In genomic region chr4:8940792-8941491, GRCh38 we compare ENCODE assay signal across 11 cellular contexts.
DNase-seq lines count a peak whose midpoint lies in the region; ATAC-seq, FAIRE-seq and TF ChIP-seq lines count a peak whose summit lies in the region.
"Had no signal": no experiment of that assay in that cellular context is flagged by ENCODE, and none has a peak within 500 bp of the region (broad histone marks: within the 10 kb centered on the region; RNA-seq: fewer than 3 reads in every experiment).

No MANE protein-coding gene starts in this region.

- no peaks in the 10 kb centered on the region for H3K27me3 ChIP-seq in keratinocyte (ENCODE audit: control insufficient read depth, extremely low read depth, insufficient read depth, low read length)

- peak in 2 of 3 experiments; percentile 6 to 8 for TF ChIP-seq CTCF in keratinocyte (optimal IDR thresholded peaks at IDR 0.05 in 1 of 3, IDR thresholded peaks at IDR 0.05 in 1 of 3, conservative IDR thresholded peaks at IDR 0.05 in 1 of 3; ENCODE audit: extremely low read depth in 1 of 3, insufficient read depth in 2 of 3, low read length in 3 of 3)
- TF ChIP-seq CTCF in kidney (IDR thresholded peaks at IDR 0.05; ENCODE audit: borderline replicate concordance, extremely low read depth, insufficient read depth) = no peak

- H3K9ac ChIP-seq in keratinocyte (ENCODE audit: control insufficient read depth, extremely low read depth, insufficient read depth, low read length) (no peak overlapping the region), kidney (ENCODE audit: low read length in 2 of 2) (no peak overlapping the region)

- FAIRE-seq in keratinocyte (lab: Jason Lieb, UNC) = no peak
- FAIRE-seq in kidney (lab: Jason Lieb, UNC) = no peak
- FAIRE-seq: GM18507 had no signal

- dilution Hi-C loops in keratinocyte (cut with MboI; ENCODE audit: extremely low pct_ligation_motif_present, low sequenced_read_pairs) = no loop called here

- H3K4me1 ChIP-seq in keratinocyte (ENCODE audit: control insufficient read depth, extremely low read depth, insufficient read depth, low read length) (no peaks in the 10 kb centered on the region), kidney (ENCODE audit: control insufficient read depth in 1 of 2, insufficient read depth in 1 of 2, low read depth in 1 of 2, low read length in 2 of 2) (no peaks in the 10 kb centered on the region)

- DNase-seq in ACHN (peak; percentile 15), Daoy (ENCODE audit: low read depth) (peak; percentile 61), RPMI8226 (peak; percentile 56), keratinocyte (ENCODE audit: low read depth, low spot score) (no peak), kidney (no peak), COLO829 (ENCODE audit: low spot score) (no peak)
- DNase-seq: activated T-cell treated with anti-CD3 and anti-CD28 coated beads, Interleukin-2, amount 50 U/mL, for 4 hours; islet precursor cell had no signal

- no peaks in the 10 kb centered on the region for H3K9me3 ChIP-seq in keratinocyte (ENCODE audit: control insufficient read depth, low read depth, low read length)
- peaks cover 0 to 2% of the 10 kb centered on the region in 2 donors for H3K9me3 ChIP-seq in kidney (ENCODE audit: control insufficient read depth in 1 of 2, low read length in 2 of 2)

- H2AFZ ChIP-seq in keratinocyte (ENCODE audit: control insufficient read depth, low read length) = no peak overlapping the region

- H3K4me3 ChIP-seq in keratinocyte (ENCODE audit: control insufficient read depth in 2 of 3, extremely low read depth in 1 of 3, insufficient read depth in 2 of 3, low read depth in 1 of 3, low read length in 3 of 3) = no peak overlapping the region
- H3K4me3 ChIP-seq in kidney (ENCODE audit: low read length in 2 of 2) = no peak overlapping the region

- no peaks in the 10 kb centered on the region for H4K20me1 ChIP-seq in keratinocyte (ENCODE audit: control insufficient read depth, extremely low read depth, insufficient read depth, low read length)

- ATAC-seq in GM21423 (IDR thresholded peaks at IDR 0.05; ENCODE audit: unreplicated experiment) (no peak), GM21717 (IDR thresholded peaks at IDR 0.05; ENCODE audit: unreplicated experiment) (no peak)
- ATAC-seq: activated T-cell treated with anti-CD3 and anti-CD28 coated beads, Interleukin-2, amount 50 U/mL, for 4 hours had no signal

- no peaks in the 10 kb centered on the region for H3K79me2 ChIP-seq in keratinocyte (ENCODE audit: control insufficient read depth, insufficient read depth, low read length)

- H3K9me1 ChIP-seq in keratinocyte (ENCODE audit: control insufficient read depth, extremely low read depth, insufficient read depth, low read length) = no peaks in the 10 kb centered on the region

- no peak overlapping the region for H3K4me2 ChIP-seq in keratinocyte (ENCODE audit: control insufficient read depth, extremely low read depth, insufficient read depth, low read depth, low read length)

- intact Hi-C loops in kidney (cut with DNase I) = no loop called here

- in situ Hi-C loops in ACHN (cut with HindIII; ENCODE audit: low pct_ligation_motif_present, low pct_unique_long_range_greater_than_20kb, low sequenced_read_pairs) = no loop called here

- H3K36me3 ChIP-seq in keratinocyte (ENCODE audit: control insufficient read depth in 2 of 2, extremely low read depth in 1 of 2, insufficient read depth in 2 of 2, low read length in 2 of 2) (no peaks in the 10 kb centered on the region), kidney (ENCODE audit: control insufficient read depth in 1 of 2, insufficient read depth in 2 of 2, low read length in 2 of 2) (no peaks in the 10 kb centered on the region)

- no peak overlapping the region for H3K27ac ChIP-seq in keratinocyte (ENCODE audit: control insufficient read depth, insufficient read depth, low read length)
- H3K27ac ChIP-seq in kidney (ENCODE audit: low read depth in 2 of 2, low read length in 2 of 2) = no peak overlapping the region

Comparison
In these comparisons a context has a peak if more than half of its experiments do, and no peak if none do; other contexts are left out.
1. DNase-seq: peak in ACHN (single experiment), Daoy (single experiment) and RPMI8226 (single experiment); none in keratinocyte (single experiment), kidney (single experiment) and COLO829 (single experiment).